ENCODE assay signal across 20 cellular contexts in genomic region chr4:5084911-5085475, GRCh38. TPM values are rescaled to one million over a fixed set of nuclear protein-coding genes. Genes with fewer than 3 reads are reported as not detected.
DNase-seq lines count a peak whose midpoint lies in the region; ATAC-seq lines count a peak whose summit lies in the region.
"Had no signal": no experiment of that assay in that cellular context is flagged by ENCODE, and none has a peak within 500 bp of the region (broad histone marks: within the 10 kb centered on the region; RNA-seq: fewer than 3 reads in every experiment).

No MANE protein-coding gene starts in this region.

- no peaks in the 10 kb centered on the region for H3K9me3 ChIP-seq in skeletal muscle satellite cell (replicated peaks; ENCODE audit: low read length)

- DNase-seq in GM04504 (ENCODE audit: low read depth) (peak; percentile 9), dedifferentiated amniotic fluid mesenchymal stem cell (ENCODE audit: extremely low spot score) (peak; percentile 37), kidney glomerular epithelial cell (lab: John Stamatoyannopoulos, UW) (peak; percentile 35), HCEC 1CT (no peak)
- DNase-seq in stimulated activated naive CD4-positive, alpha-beta T cell (lab: John Stamatoyannopoulos, UW): no peak
- DNase-seq: Calu3; CD4-positive, alpha-beta T cell; DMS79; GF-D8; H7; MM.1S; NCI-H1105 treated with DMSO at 0.1 percent for 48 hours; NCI-H1930; NCI-H2171; NCI-H510A; NCI-H82; SHP77 treated with DMSO at 0.1 percent for 48 hours had no signal

- H3K27me3 ChIP-seq in skeletal muscle satellite cell (ENCODE audit: control insufficient read depth, insufficient read depth, low read length): no peaks in the 10 kb centered on the region

- no peak for ATAC-seq in GM21367 (IDR thresholded peaks at IDR 0.05; ENCODE audit: unreplicated experiment)
- ATAC-seq: HepG2 had no signal

- no peak overlapping the region for H3K4me3 ChIP-seq in skeletal muscle satellite cell (ENCODE audit: low read length)

- peak overlapping the region; percentile 41 for H3K4me2 ChIP-seq in skeletal muscle satellite cell (ENCODE audit: low read length)

- peaks cover 12% of the 10 kb centered on the region for H3K4me1 ChIP-seq in skeletal muscle satellite cell (ENCODE audit: control insufficient read depth, insufficient read depth, low read length)

- H3K36me3 ChIP-seq in skeletal muscle satellite cell (ENCODE audit: insufficient read depth, low read length): no peaks in the 10 kb centered on the region

- peak overlapping the region; percentile 23 for H3K9ac ChIP-seq in skeletal muscle satellite cell (ENCODE audit: low read depth, low read length)

RNA-seq across cellular contexts. Expression of gene STK32B, which starts 33.7 kb away (rescaled TPM):
- total RNA-seq in skeletal muscle satellite cell (2012; rRNA removed): 1.3 and 1.7 TPM in 2 replicates
- total RNA-seq: Calu3; CD4-positive, alpha-beta T cell; HepG2 had no signal

Comparison
In these comparisons a context has a peak if more than half of its experiments do, and no peak if none do; other contexts are left out.
1. DNase-seq: peak in GM04504 (single experiment), dedifferentiated amniotic fluid mesenchymal stem cell (single experiment) and kidney glomerular epithelial cell (single experiment); none in HCEC 1CT (single experiment) and stimulated activated naive CD4-positive, alpha-beta T cell (0 of 6).